In genomic region chr5:95861221-95861857, GRCh38 we compare ENCODE assay signal across 1 cellular context.
TF ChIP-seq lines count a peak whose summit lies in the region.

No MANE protein-coding gene starts in this region.

TF ChIP-seq in HepG2, 621 proteins besides CTCF, POLR2A, EP300 and RAD21 (continued from another document and continues in another):
- 0 out of 2 replicates have a peak, but pooled peaks have one; percentile 19 for TF ChIP-seq HIC2 (CRISPR knock-in tag; IDR thresholded peaks at IDR 0.05; ENCODE audit: low read depth)
- TF ChIP-seq ZFAT (CRISPR knock-in tag; conservative IDR thresholded peaks at IDR 0.05) = no peak
- peak; percentile 32; the same call in 1 of the 2 replicates for TF ChIP-seq ZKSCAN8 (CRISPR knock-in tag; IDR thresholded peaks at IDR 0.05; ENCODE audit: borderline replicate concordance)
- peak; percentile 92 for TF ChIP-seq SAP130 (CRISPR knock-in tag; IDR thresholded peaks at IDR 0.05; ENCODE audit: low read depth)
- TF ChIP-seq TEAD2 (CRISPR knock-in tag; IDR thresholded peaks at IDR 0.05) = peak; percentile 66; the same call in 1 of the 2 replicates
- peak; percentile 38 for TF ChIP-seq YY1 (IDR thresholded peaks at IDR 0.05; ENCODE audit: insufficient read depth, insufficient replicate concordance, low read depth, low read length)
- no peak for TF ChIP-seq FUBP1 (CRISPR knock-in tag; IDR thresholded peaks at IDR 0.05; ENCODE audit: borderline replicate concordance)
- peak; percentile 15; the same call in 1 of the 2 replicates for TF ChIP-seq ZC3H4 (CRISPR knock-in tag; IDR thresholded peaks at IDR 0.05; ENCODE audit: borderline replicate concordance)
- TF ChIP-seq SNRNP70 (IDR thresholded peaks at IDR 0.05; ENCODE audit: low read depth, low read length) = no peak
- TF ChIP-seq KLF6 (CRISPR knock-in tag; IDR thresholded peaks at IDR 0.05) = peak; percentile 55
- TF ChIP-seq RCOR2 (CRISPR knock-in tag; IDR thresholded peaks at IDR 0.05) = peak; percentile 85
- TF ChIP-seq ZNF652 (CRISPR knock-in tag; IDR thresholded peaks at IDR 0.05; ENCODE audit: borderline replicate concordance, low read depth) = peak; percentile 23; the same call in 1 of the 2 replicates
- TF ChIP-seq ZNF557 (CRISPR knock-in tag; IDR thresholded peaks at IDR 0.05) = 0 out of 2 replicates have a peak, but pooled peaks have one; percentile 53
- 0 out of 2 replicates have a peak, but pooled peaks have one; percentile 35 for TF ChIP-seq KAT7 (CRISPR knock-in tag; IDR thresholded peaks at IDR 0.05; ENCODE audit: borderline replicate concordance)
- TF ChIP-seq ASH2L (IDR thresholded peaks at IDR 0.05; ENCODE audit: insufficient read length, low read depth, low read length) = peak; percentile 31
- TF ChIP-seq ZNF460 (CRISPR knock-in tag; IDR thresholded peaks at IDR 0.05; ENCODE audit: borderline replicate concordance) = no peak
- no peak for TF ChIP-seq ZNF121 (CRISPR knock-in tag; IDR thresholded peaks at IDR 0.05)
- TF ChIP-seq ZNF777 (CRISPR knock-in tag; IDR thresholded peaks at IDR 0.05) = peak; percentile 75
- TF ChIP-seq DNMT1 (CRISPR knock-in tag; IDR thresholded peaks at IDR 0.05) = no peak
- peak; percentile 24; the same call in 1 of the 2 replicates for TF ChIP-seq RFX5 (IDR thresholded peaks at IDR 0.05; ENCODE audit: low read depth, low read length)
- peak; percentile 86 for TF ChIP-seq HOXA3 (CRISPR knock-in tag; IDR thresholded peaks at IDR 0.05)
- TF ChIP-seq HNF1A (IDR thresholded peaks at IDR 0.05; ENCODE audit: low read depth) = 0 out of 2 replicates have a peak, but pooled peaks have one; percentile 48
- no peak; the same call in 1 of the 2 replicates for TF ChIP-seq HNF1A (CRISPR knock-in tag; IDR thresholded peaks at IDR 0.05; ENCODE audit: borderline replicate concordance)
- peak; percentile 74; the same call in 1 of the 2 replicates for TF ChIP-seq TFAP4 (IDR thresholded peaks at IDR 0.05; ENCODE audit: borderline replicate concordance, low read depth)
- TF ChIP-seq IKZF5 (CRISPR knock-in tag; IDR thresholded peaks at IDR 0.05) = peak; percentile 90
- no peak for TF ChIP-seq ZBTB49 (CRISPR knock-in tag; IDR thresholded peaks at IDR 0.05; ENCODE audit: borderline replicate concordance)
- peak; percentile 65; the same call in 1 of the 2 replicates for TF ChIP-seq TGIF2 (CRISPR knock-in tag; IDR thresholded peaks at IDR 0.05)
- peak; percentile 26; the same call in 1 of the 2 replicates for TF ChIP-seq GMEB1 (CRISPR knock-in tag; IDR thresholded peaks at IDR 0.05; ENCODE audit: borderline replicate concordance)
- no peak for TF ChIP-seq ZNF563 (CRISPR knock-in tag; IDR thresholded peaks at IDR 0.05)
- peak; percentile 37 for TF ChIP-seq STAG1 (CRISPR knock-in tag; IDR thresholded peaks at IDR 0.05)
- TF ChIP-seq CSRNP2 (CRISPR knock-in tag; conservative IDR thresholded peaks at IDR 0.05; ENCODE audit: low read depth) = no peak
- TF ChIP-seq ZBTB33 (CRISPR knock-in tag; IDR thresholded peaks at IDR 0.05) = peak; percentile 57; the same call in 1 of the 2 replicates
- 0 out of 2 replicates have a peak, but pooled peaks have one; percentile 89 for TF ChIP-seq CBX5 (CRISPR knock-in tag; IDR thresholded peaks at IDR 0.05; ENCODE audit: borderline replicate concordance)
- TF ChIP-seq SRY (CRISPR knock-in tag; IDR thresholded peaks at IDR 0.05) = no peak
- TF ChIP-seq USF2 (IDR thresholded peaks at IDR 0.05; ENCODE audit: low read depth, low read length) = no peak
- TF ChIP-seq USF2 (CRISPR knock-in tag; IDR thresholded peaks at IDR 0.05; ENCODE audit: borderline replicate concordance) = 0 out of 2 replicates have a peak, but pooled peaks have one; percentile 14
- no peak for TF ChIP-seq ZNF570 (CRISPR knock-in tag; IDR thresholded peaks at IDR 0.05; ENCODE audit: borderline replicate concordance)
- TF ChIP-seq SALL2 (CRISPR knock-in tag; IDR thresholded peaks at IDR 0.05) = no peak
